In genomic region chr9:33170464-33171156, GRCh38 we compare ENCODE assay signal across 8 cellular contexts. TPM values are rescaled to one million over a fixed set of nuclear protein-coding genes. Genes with fewer than 3 reads are reported as not detected.
DNase-seq lines count a peak whose midpoint lies in the region; ATAC-seq and TF ChIP-seq lines count a peak whose summit lies in the region.

No MANE protein-coding gene starts in this region.

- H3K36me3 ChIP-seq in kidney epithelial cell (ENCODE audit: control insufficient read depth, insufficient read depth, low read length) (no peaks in the 10 kb centered on the region), tibial nerve (no peaks in the 10 kb centered on the region)

- TF ChIP-seq EP300 in tibial nerve (IDR thresholded peaks at IDR 0.05) = peak in 1 of 2 donors; percentile 26

- H3K4me1 ChIP-seq in tibial nerve = peaks cover 0 to 12% (median 7%) of the 10 kb centered on the region in 4 donors

- no peak overlapping the region for H3K27ac ChIP-seq in tibial nerve

- no peaks in the 10 kb centered on the region for H3K27me3 Mint-ChIP-seq in natural killer cell (ENCODE audit: low read depth in 2 of 2)
- H3K27me3 Mint-ChIP-seq in natural killer cell treated with Interleukin-12 subunit alpha and Interleukin-12 subunit beta and Interleukin-15 and Interleukin-18, amount 100 ng/mL, for 72 hours = no peaks in the 10 kb centered on the region
- no peaks in the 10 kb centered on the region for H3K27me3 Mint-ChIP-seq in activated naive CD4-positive, alpha-beta T cell treated with anti-CD3 and anti-CD28 coated beads for 36 hours (ENCODE audit: low read depth)

- H3K27me3 ChIP-seq in kidney epithelial cell (ENCODE audit: control insufficient read depth, insufficient read depth, low read length) (no peaks in the 10 kb centered on the region), tibial nerve (no peaks in the 10 kb centered on the region)

- ATAC-seq in natural killer cell (no peak), HG03378 (IDR thresholded peaks at IDR 0.05; ENCODE audit: unreplicated experiment) (no peak), GM21360 (IDR thresholded peaks at IDR 0.05; ENCODE audit: unreplicated experiment) (no peak)
- no peak for ATAC-seq in natural killer cell treated with Interleukin-12 subunit alpha and Interleukin-12 subunit beta and Interleukin-15 and Interleukin-18, amount 100 ng/mL, for 72 hours

- H3K4me1 Mint-ChIP-seq in natural killer cell = peaks cover 35 to 38% of the 10 kb centered on the region in 2 donors
- H3K4me1 Mint-ChIP-seq in natural killer cell treated with Interleukin-12 subunit alpha and Interleukin-12 subunit beta and Interleukin-15 and Interleukin-18, amount 100 ng/mL, for 72 hours (ENCODE audit: low read depth in 2 of 2) = peaks cover 39 to 44% of the 10 kb centered on the region in 2 donors
- peaks cover 23% of the 10 kb centered on the region for H3K4me1 Mint-ChIP-seq in activated naive CD4-positive, alpha-beta T cell treated with anti-CD3 and anti-CD28 coated beads for 36 hours (ENCODE audit: low read depth)

- peak; percentile 30 for TF ChIP-seq CTCF in natural killer cell (IDR thresholded peaks at IDR 0.05)
- peak; percentile 49 for TF ChIP-seq CTCF in kidney epithelial cell (IDR thresholded peaks at IDR 0.05; ENCODE audit: insufficient read depth, low read length, poor library complexity, severe bottlenecking)
- TF ChIP-seq CTCF in tibial nerve (IDR thresholded peaks at IDR 0.05) = peak in 4 of 5 experiments; percentile 10 to 46 (median 18)

- no peak for TF ChIP-seq POLR2A in tibial nerve (IDR thresholded peaks at IDR 0.05)

- no peak overlapping the region for H3K4me3 Mint-ChIP-seq in natural killer cell
- H3K4me3 Mint-ChIP-seq in natural killer cell treated with Interleukin-12 subunit alpha and Interleukin-12 subunit beta and Interleukin-15 and Interleukin-18, amount 100 ng/mL, for 72 hours = no peak overlapping the region
- H3K4me3 Mint-ChIP-seq in activated naive CD4-positive, alpha-beta T cell treated with anti-CD3 and anti-CD28 coated beads for 36 hours = no peak overlapping the region

- DNase-seq in natural killer cell = no peak
- DNase-seq in natural killer cell treated with Interleukin-12 subunit alpha and Interleukin-12 subunit beta and Interleukin-15 and Interleukin-18, amount 100 ng/mL, for 72 hours (ENCODE audit: low spot score) = no peak
- peak; percentile 36 for DNase-seq in NCI-H524 treated with DMSO at 0.1 percent for 48 hours (lab: John Stamatoyannopoulos, UW)
- peak; percentile 85 for DNase-seq in activated naive CD4-positive, alpha-beta T cell treated with anti-CD3 and anti-CD28 coated beads for 36 hours
- DNase-seq in kidney epithelial cell (ENCODE audit: low read depth) = no peak
- peak in 1 of 2 donors; percentile 46 for DNase-seq in tibial nerve (ENCODE audit: low spot score in 2 of 2)

- peak overlapping the region in 1 of 2 donors; percentile 16 for H3K27ac Mint-ChIP-seq in natural killer cell
- peak overlapping the region in 1 of 2 donors; percentile 19 for H3K27ac Mint-ChIP-seq in natural killer cell treated with Interleukin-12 subunit alpha and Interleukin-12 subunit beta and Interleukin-15 and Interleukin-18, amount 100 ng/mL, for 72 hours
- H3K27ac Mint-ChIP-seq in activated naive CD4-positive, alpha-beta T cell treated with anti-CD3 and anti-CD28 coated beads for 36 hours = no peak overlapping the region

- H3K9me3 Mint-ChIP-seq in natural killer cell = no peaks in the 10 kb centered on the region
- no peaks in the 10 kb centered on the region for H3K9me3 Mint-ChIP-seq in natural killer cell treated with Interleukin-12 subunit alpha and Interleukin-12 subunit beta and Interleukin-15 and Interleukin-18, amount 100 ng/mL, for 72 hours
- no peaks in the 10 kb centered on the region for H3K9me3 Mint-ChIP-seq in activated naive CD4-positive, alpha-beta T cell treated with anti-CD3 and anti-CD28 coated beads for 36 hours

- H3K36me3 Mint-ChIP-seq in natural killer cell = no peaks in the 10 kb centered on the region
- H3K36me3 Mint-ChIP-seq in natural killer cell treated with Interleukin-12 subunit alpha and Interleukin-12 subunit beta and Interleukin-15 and Interleukin-18, amount 100 ng/mL, for 72 hours = no peaks in the 10 kb centered on the region
- peaks cover 10% of the 10 kb centered on the region for H3K36me3 Mint-ChIP-seq in activated naive CD4-positive, alpha-beta T cell treated with anti-CD3 and anti-CD28 coated beads for 36 hours (ENCODE audit: low read depth)

- 65 to 67% methylated on average over 10 of the region's 10 CpGs for WGBS in tibial nerve, 2 donors

- H3K9me3 ChIP-seq in tibial nerve = no peaks in the 10 kb centered on the region

- intact Hi-C loops in natural killer cell (cut with micrococcal nuclease) = loop anchor here (2.0 kb wide), 1 partner anchor 54 kb away; no protein-coding TSS in a partner anchor
- intact Hi-C loops in activated naive CD4-positive, alpha-beta T cell treated with anti-CD3 and anti-CD28 coated beads for 36 hours (cut with micrococcal nuclease) = loop anchor here (1.0 kb wide), 2 partner anchors 55 to 89 kb away; no protein-coding TSS in a partner anchor

- CTCF ChIA-PET in activated naive CD4-positive, alpha-beta T cell treated with anti-CD3 and anti-CD28 coated beads for 36 hours (lab: Charles Lee) = interaction anchor here (0.6 to 2.7 kb wide), 16 partner anchors 9 to 94 kb away, joined by 3 to 22 read pairs (median 4); partner anchors contain the start of gene SMU1

- H3K4me3 ChIP-seq in kidney epithelial cell (ENCODE audit: low read depth, low read length) (no peak overlapping the region), tibial nerve (no peak overlapping the region)

RNA-seq across cellular contexts. Expression of gene B4GALT1, which starts 3.5 kb away (rescaled TPM):
- total RNA-seq in natural killer cell (100 to 1,000 TPM; 122 to 143 (median 128) TPM), kidney epithelial cell (86.1 and 103 TPM in 2 replicates), tibial nerve (10 to 100 TPM; 51.6 to 74.4 (median 65.3) TPM)
- total RNA-seq in natural killer cell treated with Interleukin-12 subunit alpha and Interleukin-12 subunit beta and Interleukin-15 and Interleukin-18, amount 100 ng/mL, for 72 hours = 10 to 100 TPM; 51.4 to 90.6 TPM
- 10 to 100 TPM; 42.8 to 44.1 TPM for total RNA-seq in activated naive CD4-positive, alpha-beta T cell treated with anti-CD3 and anti-CD28 coated beads for 36 hours

Comparison
In these comparisons a context has a peak if more than half of its experiments do, and no peak if none do; other contexts are left out.
1. DNase-seq: peak in NCI-H524 treated with DMSO at 0.1 percent for 48 hours (single experiment) and activated naive CD4-positive, alpha-beta T cell treated with anti-CD3 and anti-CD28 coated beads for 36 hours (single experiment); none in natural killer cell (single experiment), natural killer cell treated with Interleukin-12 subunit alpha and Interleukin-12 subunit beta and Interleukin-15 and Interleukin-18, amount 100 ng/mL, for 72 hours (single experiment) and kidney epithelial cell (single experiment).
2. Peak in every context shown above with its lines, with median percentiles within 50 percentile points of each other: CTCF ChIP-seq.